In genomic region chr1:192579319-192579738, GRCh38 we compare ENCODE assay signal across 8 cellular contexts. TPM values are rescaled to one million over a fixed set of nuclear protein-coding genes. Genes with fewer than 3 reads are reported as not detected.
A peak's percentile ranks its signal among the peaks of the same experiment; 100 is the strongest.
DNase-seq lines count a peak whose midpoint lies in the region; ATAC-seq and TF ChIP-seq lines count a peak whose summit lies in the region.

No MANE protein-coding gene starts in this region.

- peak overlapping the region; percentile 90 for H3K9ac ChIP-seq in OCI-LY3 (ENCODE audit: low read length)

- peaks cover 38% of the 10 kb centered on the region for H3K36me3 Mint-ChIP-seq in activated CD8-positive, alpha-beta memory T cell treated with anti-CD3 and anti-CD28 coated beads, Interleukin-2, amount 10 ng/mL, durations not matched to agents 7 days and 5 days
- H3K36me3 Mint-ChIP-seq in Calu3 (ENCODE audit: insufficient read depth, unreplicated experiment) (no peaks in the 10 kb centered on the region), osteocyte (ENCODE audit: unreplicated experiment) (no peaks in the 10 kb centered on the region)

- H3K4me3 Mint-ChIP-seq in activated CD8-positive, alpha-beta memory T cell treated with anti-CD3 and anti-CD28 coated beads, Interleukin-2, amount 10 ng/mL, durations not matched to agents 7 days and 5 days = peak overlapping the region; percentile 63
- H3K4me3 Mint-ChIP-seq in Calu3 (ENCODE audit: low read depth, unreplicated experiment) (no peak overlapping the region), osteocyte (ENCODE audit: unreplicated experiment) (no peak overlapping the region)

- H3K27me3 Mint-ChIP-seq in activated CD8-positive, alpha-beta memory T cell treated with anti-CD3 and anti-CD28 coated beads, Interleukin-2, amount 10 ng/mL, durations not matched to agents 7 days and 5 days = no peaks in the 10 kb centered on the region
- H3K27me3 Mint-ChIP-seq in Calu3 (ENCODE audit: unreplicated experiment) (no peaks in the 10 kb centered on the region), osteocyte (ENCODE audit: unreplicated experiment) (no peaks in the 10 kb centered on the region)

- peaks cover 35% of the 10 kb centered on the region for H3K4me1 ChIP-seq in OCI-LY3 (ENCODE audit: low read length)
- no peaks in the 10 kb centered on the region for H3K4me1 ChIP-seq in thymus (ENCODE audit: control insufficient read depth, insufficient read depth, low read length)

- no peaks in the 10 kb centered on the region for H3K27me3 ChIP-seq in OCI-LY3 (ENCODE audit: low read depth, low read length)
- H3K27me3 ChIP-seq in thymus (ENCODE audit: control insufficient read depth, insufficient read depth) = no peaks in the 10 kb centered on the region

- no peaks in the 10 kb centered on the region for H3K9me3 ChIP-seq in OCI-LY3 (ENCODE audit: insufficient read depth, low read length)
- no peaks in the 10 kb centered on the region for H3K9me3 ChIP-seq in thymus (ENCODE audit: control insufficient read depth)

- CTCF ChIA-PET in activated CD8-positive, alpha-beta memory T cell treated with anti-CD3 and anti-CD28 coated beads, Interleukin-2, amount 10 ng/mL, durations not matched to agents 7 days and 5 days (lab: Charles Lee) = interaction anchor here (0.8 to 4.6 kb wide), 6 partner anchors 17 to 105 kb away, joined by 3 to 21 read pairs (median 4); no protein-coding TSS in a partner anchor
- CTCF ChIA-PET in Calu3 (lab: Charles Lee) = interaction anchor here (0.6 kb wide), 1 partner anchor 77 kb away, joined by 4 read pairs; no protein-coding TSS in a partner anchor

- peaks cover 67% of the 10 kb centered on the region for H3K36me3 ChIP-seq in OCI-LY3 (replicated peaks; ENCODE audit: low read depth, low read length)
- no peaks in the 10 kb centered on the region for H3K36me3 ChIP-seq in thymus (ENCODE audit: control insufficient read depth, insufficient read depth)

- no peak for ATAC-seq in activated CD8-positive, alpha-beta memory T cell treated with anti-CD3 and anti-CD28 coated beads, Interleukin-2, amount 10 ng/mL, durations not matched to agents 7 days and 5 days

- H3K4me2 ChIP-seq in OCI-LY3 (ENCODE audit: low read length) = peak overlapping the region; percentile 93

- peaks cover 53% of the 10 kb centered on the region for H3K79me2 ChIP-seq in OCI-LY3 (ENCODE audit: low read length)

- no TSS peak for BruUV-seq in Calu3 (replicated peaks; lab: Mats Ljungman, UMichigan)

- H3K4me1 Mint-ChIP-seq in activated CD8-positive, alpha-beta memory T cell treated with anti-CD3 and anti-CD28 coated beads, Interleukin-2, amount 10 ng/mL, durations not matched to agents 7 days and 5 days = peaks cover 51% of the 10 kb centered on the region
- H3K4me1 Mint-ChIP-seq in Calu3 (ENCODE audit: low read depth, unreplicated experiment) = no peaks in the 10 kb centered on the region
- H3K4me1 Mint-ChIP-seq in osteocyte (ENCODE audit: unreplicated experiment) = no peaks in the 10 kb centered on the region

- no peak for DNase-seq in activated CD8-positive, alpha-beta memory T cell treated with anti-CD3 and anti-CD28 coated beads, Interleukin-2, amount 10 ng/mL, durations not matched to agents 7 days and 5 days
- no peak for DNase-seq in activated CD8-positive, alpha-beta memory T cell treated with anti-CD3 and anti-CD28 coated beads, Interleukin-2, amount 50 U/mL, for 48 hours
- peak; percentile 85 for DNase-seq in fibroblast of mammary gland (ENCODE audit: low read depth)
- DNase-seq in Calu3 = no peak
- no peak for DNase-seq in osteocyte (ENCODE audit: extremely low spot score, unreplicated experiment)
- DNase-seq in epidermal melanocyte (ENCODE audit: insufficient read length, low spot score) = no peak

- intact Hi-C loops in Calu3 (cut with micrococcal nuclease; ENCODE audit: unreplicated experiment) = no loop called here

- peak overlapping the region; percentile 86 for H3K27ac ChIP-seq in OCI-LY3 (ENCODE audit: low read length)
- no peak overlapping the region for H3K27ac ChIP-seq in thymus (ENCODE audit: low read depth)

- no peak overlapping the region for H3K27ac Mint-ChIP-seq in activated CD8-positive, alpha-beta memory T cell treated with anti-CD3 and anti-CD28 coated beads, Interleukin-2, amount 10 ng/mL, durations not matched to agents 7 days and 5 days
- H3K27ac Mint-ChIP-seq in Calu3 (ENCODE audit: unreplicated experiment) (no peak overlapping the region), osteocyte (ENCODE audit: unreplicated experiment) (no peak overlapping the region)

- H3K4me3 ChIP-seq in OCI-LY3 (ENCODE audit: low read length) (peak overlapping the region; percentile 81), fibroblast of mammary gland (ENCODE audit: control insufficient read depth, low read depth, low read length) (no peak overlapping the region), thymus (ENCODE audit: low read length) (peak overlapping the region; percentile 0)

- H3K9me3 Mint-ChIP-seq in activated CD8-positive, alpha-beta memory T cell treated with anti-CD3 and anti-CD28 coated beads, Interleukin-2, amount 10 ng/mL, durations not matched to agents 7 days and 5 days (ENCODE audit: low read depth) = no peaks in the 10 kb centered on the region
- H3K9me3 Mint-ChIP-seq in Calu3 (ENCODE audit: low read depth, unreplicated experiment) (no peaks in the 10 kb centered on the region), osteocyte (ENCODE audit: unreplicated experiment) (no peaks in the 10 kb centered on the region)

- 93% methylated on average over 3 of the region's 3 CpGs for WGBS in thymus

- H2AFZ ChIP-seq in OCI-LY3 (ENCODE audit: low read depth, low read length) = no peak overlapping the region

- H4K20me1 ChIP-seq in OCI-LY3 (ENCODE audit: insufficient read depth, low read length) = peaks cover 44% of the 10 kb centered on the region

- TF ChIP-seq CTCF in OCI-LY3 (IDR thresholded peaks at IDR 0.05; ENCODE audit: low read depth, low read length) = no peak
- no peak for TF ChIP-seq CTCF in fibroblast of mammary gland (conservative IDR thresholded peaks at IDR 0.05; ENCODE audit: control insufficient read depth, insufficient read depth, low read depth, low read length)
- TF ChIP-seq CTCF in Calu3 (IDR thresholded peaks at IDR 0.05; ENCODE audit: unreplicated experiment) = no peak
- TF ChIP-seq CTCF in osteocyte (IDR thresholded peaks at IDR 0.05) = no peak

RNA-seq across cellular contexts. Expression of gene RGS1, which starts 3.8 kb away (rescaled TPM):
- total RNA-seq in activated CD8-positive, alpha-beta memory T cell treated with anti-CD3 and anti-CD28 coated beads, Interleukin-2, amount 10 ng/mL, durations not matched to agents 7 days and 5 days = 10 to 100 TPM; 27.1 to 35.7 TPM
- polyA plus RNA-seq in thymus = 329 TPM
- total RNA-seq in Calu3 (2022) (not detected in 2 replicates), osteocyte (not detected in 2 replicates)

RNA-seq across cellular contexts. Expression of gene RGS13, which starts 56.6 kb away (rescaled TPM):
- under 1 TPM; 0.12 to 0.37 TPM for total RNA-seq in activated CD8-positive, alpha-beta memory T cell treated with anti-CD3 and anti-CD28 coated beads, Interleukin-2, amount 10 ng/mL, durations not matched to agents 7 days and 5 days
- polyA plus RNA-seq in thymus = 1.1 TPM
- total RNA-seq in Calu3 (2022) (not detected in 2 replicates), osteocyte (not detected in 2 replicates)

Comparison
In these comparisons a context has a peak if more than half of its experiments do, and no peak if none do; other contexts are left out.
1. RNA of gene RGS1, which starts 3.8 kb away (total RNA-seq): 27.1 to 35.7 TPM in activated CD8-positive, alpha-beta memory T cell treated with anti-CD3 and anti-CD28 coated beads, Interleukin-2, amount 10 ng/mL, durations not matched to agents 7 days and 5 days; not detected in Calu3 and not detected in osteocyte; every median in the first group is over 10 times any median in the second.